11 cellular contexts compared by ENCODE assay signal in the genomic region with DNA sequence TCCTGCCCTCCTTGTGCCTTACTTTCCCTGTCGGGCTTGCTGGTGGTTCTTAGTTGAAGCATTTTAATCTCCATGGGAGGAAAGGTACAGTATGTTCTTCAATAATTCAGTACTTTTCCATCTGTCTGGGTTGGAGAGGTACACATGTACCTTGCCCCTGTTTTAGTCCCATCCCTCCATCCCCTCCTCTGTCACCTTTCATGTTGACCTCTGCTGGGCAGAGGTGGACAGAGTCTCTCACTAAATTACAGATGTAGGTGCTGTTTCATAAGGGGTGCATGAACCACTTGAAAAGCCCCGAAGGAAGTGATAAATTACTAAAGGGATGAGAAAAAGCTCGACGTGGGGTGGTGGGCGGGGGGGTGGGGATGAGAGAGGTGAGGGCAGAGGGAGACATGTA. TPM values are rescaled to one million over a fixed set of nuclear protein-coding genes. Genes with fewer than 3 reads are reported as not detected.
DNase-seq lines count a peak whose midpoint lies in the region; ATAC-seq and TF ChIP-seq lines count a peak whose summit lies in the region.
"Had no signal": no experiment of that assay in that cellular context is flagged by ENCODE, and none has a peak within 500 bp of the region (broad histone marks: within the 10 kb centered on the region; RNA-seq: fewer than 3 reads in every experiment).

No MANE protein-coding gene starts in this region.

- peaks cover 87% of the 10 kb centered on the region for H3K4me1 Mint-ChIP-seq in activated CD4-positive, alpha-beta memory T cell treated with anti-CD3 and anti-CD28 coated beads for 36 hours (ENCODE audit: low read depth)
- H3K4me1 Mint-ChIP-seq in stimulated activated effector memory CD8-positive, alpha-beta T cell treated with anti-CD3 and anti-CD28 coated beads, Interleukin-12 subunit alpha, Interleukin-12 subunit beta, amount 100 ng/mL, for 72 hours = peaks cover 80% of the 10 kb centered on the region

- no peaks in the 10 kb centered on the region for H3K27me3 ChIP-seq in WERI-Rb-1 (ENCODE audit: insufficient read depth, low read depth, severe bottlenecking)

- H3K36me3 Mint-ChIP-seq in activated CD4-positive, alpha-beta memory T cell treated with anti-CD3 and anti-CD28 coated beads for 36 hours = peaks cover 19% of the 10 kb centered on the region
- peaks cover 55% of the 10 kb centered on the region for H3K36me3 Mint-ChIP-seq in stimulated activated effector memory CD8-positive, alpha-beta T cell treated with anti-CD3 and anti-CD28 coated beads, Interleukin-12 subunit alpha, Interleukin-12 subunit beta, amount 100 ng/mL, for 72 hours

- no peaks in the 10 kb centered on the region for H3K9me3 Mint-ChIP-seq in activated CD4-positive, alpha-beta memory T cell treated with anti-CD3 and anti-CD28 coated beads for 36 hours
- H3K9me3 Mint-ChIP-seq in stimulated activated effector memory CD8-positive, alpha-beta T cell treated with anti-CD3 and anti-CD28 coated beads, Interleukin-12 subunit alpha, Interleukin-12 subunit beta, amount 100 ng/mL, for 72 hours = no peaks in the 10 kb centered on the region

- peaks cover 9% of the 10 kb centered on the region for H3K36me3 ChIP-seq in WERI-Rb-1

- POLR2A ChIA-PET in activated CD4-positive, alpha-beta memory T cell treated with anti-CD3 and anti-CD28 coated beads for 36 hours (lab: Charles Lee) = interaction anchor here (1.1 to 1.8 kb wide), 4 partner anchors 42 to 147 kb away, joined by 3 to 8 read pairs (median 4); a partner anchor contains a TSS

- CTCF ChIA-PET in activated CD4-positive, alpha-beta memory T cell treated with anti-CD3 and anti-CD28 coated beads for 36 hours (lab: Charles Lee) = interaction anchor here (1.0 to 11.7 kb wide), 3 partner anchors 13 to 148 kb away, joined by 3 to 132 read pairs (median 6); no protein-coding TSS in a partner anchor

- in situ Hi-C loops in GM13977 (cut with MboI; ENCODE audit: low pct_unique_long_range_greater_than_20kb, low sequenced_read_pairs, unreplicated experiment) = no loop called here

- H3K27me3 Mint-ChIP-seq in activated CD4-positive, alpha-beta memory T cell treated with anti-CD3 and anti-CD28 coated beads for 36 hours = no peaks in the 10 kb centered on the region

- TF ChIP-seq CTCF in GM13977 (IDR thresholded peaks at IDR 0.05; ENCODE audit: extremely low read depth, insufficient read depth, missing control alignments) (peak; percentile 3), WERI-Rb-1 (IDR thresholded peaks at IDR 0.05; ENCODE audit: low read depth, low read length) (no peak)

- H3K9me3 ChIP-seq in iPS-18c (ENCODE audit: control insufficient read depth, insufficient read depth, low read length) (no peaks in the 10 kb centered on the region), WERI-Rb-1 (ENCODE audit: severe bottlenecking) (no peaks in the 10 kb centered on the region)

- ATAC-seq in stimulated activated effector memory CD8-positive, alpha-beta T cell treated with anti-CD3 and anti-CD28 coated beads, Interleukin-12 subunit alpha, Interleukin-12 subunit beta, amount 100 ng/mL, for 72 hours = no peak
- ATAC-seq in GM21447 (IDR thresholded peaks at IDR 0.05; ENCODE audit: unreplicated experiment) = no peak

- no peak for DNase-seq in GM13977 (ENCODE audit: low spot score)
- DNase-seq in activated CD4-positive, alpha-beta memory T cell treated with anti-CD3 and anti-CD28 coated beads for 36 hours = peak; percentile 42
- DNase-seq in stimulated activated effector memory CD8-positive, alpha-beta T cell treated with anti-CD3 and anti-CD28 coated beads, Interleukin-12 subunit alpha, Interleukin-12 subunit beta, amount 100 ng/mL, for 72 hours (ENCODE audit: low spot score in 2 of 2) = no peak
- no peak for DNase-seq in WERI-Rb-1
- DNase-seq in NCI-H2227 (lab: John Stamatoyannopoulos, UW; ENCODE audit: unreplicated experiment) = no peak
- DNase-seq in DMS153 treated with DMSO at 0.1 percent for 48 hours (lab: John Stamatoyannopoulos, UW; ENCODE audit: unreplicated experiment) = no peak
- DNase-seq: NCI-H2107, T1000 had no signal

- H3K27ac Mint-ChIP-seq in activated CD4-positive, alpha-beta memory T cell treated with anti-CD3 and anti-CD28 coated beads for 36 hours = peak overlapping the region; percentile 98
- H3K27ac Mint-ChIP-seq in stimulated activated effector memory CD8-positive, alpha-beta T cell treated with anti-CD3 and anti-CD28 coated beads, Interleukin-12 subunit alpha, Interleukin-12 subunit beta, amount 100 ng/mL, for 72 hours = peak overlapping the region; percentile 95

- H3K4me3 ChIP-seq in iPS-18c (ENCODE audit: insufficient read depth, low read depth, low read length) (0 out of 2 replicates have a peak overlapping the region, but pooled peaks have one; percentile 2), WERI-Rb-1 (ENCODE audit: low read depth, low read length) (no peak overlapping the region)

- intact Hi-C loops in activated CD4-positive, alpha-beta memory T cell treated with anti-CD3 and anti-CD28 coated beads for 36 hours (cut with micrococcal nuclease) = no loop called here

- H3K27ac ChIP-seq in WERI-Rb-1 = no peak overlapping the region
- H3K27ac ChIP-seq: HL-60 had no signal

- peak overlapping the region; percentile 72 for H3K4me3 Mint-ChIP-seq in activated CD4-positive, alpha-beta memory T cell treated with anti-CD3 and anti-CD28 coated beads for 36 hours
- peak overlapping the region; percentile 96 for H3K4me3 Mint-ChIP-seq in stimulated activated effector memory CD8-positive, alpha-beta T cell treated with anti-CD3 and anti-CD28 coated beads, Interleukin-12 subunit alpha, Interleukin-12 subunit beta, amount 100 ng/mL, for 72 hours

RNA-seq across cellular contexts. Expression of a gene that starts 5.4 kb away (rescaled TPM):
- total RNA-seq in activated CD4-positive, alpha-beta memory T cell treated with anti-CD3 and anti-CD28 coated beads for 36 hours = 10 to 100 TPM; 60.9 to 62.5 TPM

RNA-seq across cellular contexts. Expression of a gene that starts 29.3 kb away (rescaled TPM):
- total RNA-seq in activated CD4-positive, alpha-beta memory T cell treated with anti-CD3 and anti-CD28 coated beads for 36 hours = 10 to 100 TPM in 1 of 2 experiments, 1 to 10 TPM in 1; 9.9 to 11.4 TPM

RNA-seq across cellular contexts. Expression of a gene that starts 41.5 kb away (rescaled TPM):
- total RNA-seq in activated CD4-positive, alpha-beta memory T cell treated with anti-CD3 and anti-CD28 coated beads for 36 hours = 10 to 100 TPM; 93.4 to 97.7 TPM

RNA-seq across cellular contexts. Expression of a gene that starts 41.7 kb away (rescaled TPM):
- total RNA-seq in activated CD4-positive, alpha-beta memory T cell treated with anti-CD3 and anti-CD28 coated beads for 36 hours = 1 to 10 TPM; 2.2 to 2.6 TPM

RNA-seq across cellular contexts. Expression of a gene that starts 57.8 kb away (rescaled TPM):
- total RNA-seq in activated CD4-positive, alpha-beta memory T cell treated with anti-CD3 and anti-CD28 coated beads for 36 hours = 10 to 100 TPM in 1 of 2 experiments, 1 to 10 TPM in 1; 9.2 to 11.0 TPM
